8 cellular contexts compared by ENCODE assay signal in genomic region chr1:235866913-235867850, GRCh38.
A peak's percentile ranks its signal among the peaks of the same experiment; 100 is the strongest.
DNase-seq lines count a peak whose midpoint lies in the region; ATAC-seq lines count a peak whose summit lies in the region.

No MANE protein-coding gene starts in this region.

- H3K36me3 Mint-ChIP-seq in memory B cell = peaks cover 7% of the 10 kb centered on the region

- ATAC-seq in GM19468 (IDR thresholded peaks at IDR 0.05; ENCODE audit: extremely low read depth, unreplicated experiment) (peak; percentile 64), memory B cell (ENCODE audit: low read depth) (peak; percentile 57)

- peak overlapping the region; percentile 100 for H3K27ac Mint-ChIP-seq in memory B cell

- H3K9me3 Mint-ChIP-seq in memory B cell = no peaks in the 10 kb centered on the region

- peak; percentile 92 for DNase-seq in CMK (ENCODE audit: low read depth)
- DNase-seq in HS-5 (ENCODE audit: low read depth) = peak; percentile 69
- DNase-seq in NK-92 (lab: John Stamatoyannopoulos, UW; ENCODE audit: unreplicated experiment) = peak; percentile 80
- peak; percentile 100 for DNase-seq in activated CD8-positive, alpha-beta memory T cell treated with anti-CD3 and anti-CD28 coated beads for 24 hours
- DNase-seq in effector CD8-positive, alpha-beta T cell (lab: John Stamatoyannopoulos, UW) = peak; percentile 97
- DNase-seq in memory B cell (ENCODE audit: low spot score in 2 of 2) = peak; percentile 99
- DNase-seq in stimulated activated CD8-positive, alpha-beta memory T cell treated with anti-CD3 and anti-CD28 coated beads, Interleukin-12 subunit alpha, Interleukin-12 subunit beta, amount 100 ng/mL, for 1 hour (ENCODE audit: low read depth) = peak; percentile 96

- peaks cover 33% of the 10 kb centered on the region for H3K4me1 Mint-ChIP-seq in memory B cell

- H3K27me3 Mint-ChIP-seq in memory B cell = no peaks in the 10 kb centered on the region

- peak overlapping the region; percentile 97 for H3K4me3 Mint-ChIP-seq in memory B cell

Comparison
In these comparisons a context has a peak if more than half of its experiments do, and no peak if none do; other contexts are left out.
1. Peak in every context shown above with its lines: DNase-seq and ATAC-seq.